Comparison of ENCODE assay signal across 13 cellular contexts in genomic region chr11:69321877-69322350, GRCh38. TPM values are rescaled to one million over a fixed set of nuclear protein-coding genes. Genes with fewer than 3 reads are reported as not detected.
DNase-seq lines count a peak whose midpoint lies in the region; ATAC-seq and TF ChIP-seq lines count a peak whose summit lies in the region.
"Had no signal": no experiment of that assay in that cellular context is flagged by ENCODE, and none has a peak within 500 bp of the region (broad histone marks: within the 10 kb centered on the region; RNA-seq: fewer than 3 reads in every experiment).

No MANE protein-coding gene starts in this region.

- CTCF ChIA-PET in MCF 10A (lab: Yijun Ruan, JAX): interaction anchor here (0.5 to 0.6 kb wide), 2 partner anchors 348 to 587 kb away, joined by 3 to 4 read pairs; no protein-coding TSS in a partner anchor

- H3K27ac Mint-ChIP-seq in MCF 10A (ENCODE audit: low read depth, unreplicated experiment): no peak overlapping the region

- H3K4me3 ChIP-seq in breast epithelium (no peak overlapping the region), tibial artery (no peak overlapping the region), stomach (no peak overlapping the region)

- peaks cover 0 to 8% of the 10 kb centered on the region in 2 donors for H3K9me3 ChIP-seq in breast epithelium
- no peaks in the 10 kb centered on the region for H3K9me3 ChIP-seq in tibial artery
- peaks cover 0 to 10% (median 5%) of the 10 kb centered on the region in 4 donors for H3K9me3 ChIP-seq in stomach

- H3K27me3 Mint-ChIP-seq in MCF 10A (ENCODE audit: insufficient read depth, unreplicated experiment): no peaks in the 10 kb centered on the region
- H3K27me3 Mint-ChIP-seq: naive B cell had no signal

- TF ChIP-seq EP300 in stomach (IDR thresholded peaks at IDR 0.05): no peak

- H3K27me3 ChIP-seq in breast epithelium (no peaks in the 10 kb centered on the region), tibial artery (no peaks in the 10 kb centered on the region), stomach (no peaks in the 10 kb centered on the region)

- WGBS in stomach, 5 donors: 39 to 89% (median 84%) methylated on average over 5 of the region's 5 CpGs

- peaks cover 7% of the 10 kb centered on the region for H3K4me1 Mint-ChIP-seq in MCF 10A (ENCODE audit: insufficient read depth, unreplicated experiment)
- H3K4me1 Mint-ChIP-seq: naive B cell had no signal

- DNase-seq in MCF 10A (ENCODE audit: unreplicated experiment) (peak; percentile 52), breast epithelium (ENCODE audit: low spot score in 2 of 2) (no peak), SW 1271 (lab: John Stamatoyannopoulos, UW) (peak; percentile 74 to 83), fibroblast of peridontal ligament (ENCODE audit: extremely low read depth) (peak; percentile 89), tibial artery (peak in 1 of 2 donors; percentile 72), left ventricle myocardium superior (no peak), stomach (no peak)
- DNase-seq: C1 segment of cervical spinal cord, cortex of kidney, naive B cell, NCI-H524 treated with DMSO at 0.1 percent for 48 hours had no signal

- no peak overlapping the region for H3K4me3 Mint-ChIP-seq in MCF 10A (ENCODE audit: unreplicated experiment)
- H3K4me3 Mint-ChIP-seq: naive B cell had no signal

- ATAC-seq in GM19324 (IDR thresholded peaks at IDR 0.05; ENCODE audit: low FRiP score, unreplicated experiment): no peak
- no peak for ATAC-seq in left ventricle myocardium superior

- no peaks in the 10 kb centered on the region for H3K4me1 ChIP-seq in breast epithelium
- peaks cover 0 to 25% (median 20%) of the 10 kb centered on the region in 4 donors for H3K4me1 ChIP-seq in tibial artery
- no peaks in the 10 kb centered on the region for H3K4me1 ChIP-seq in stomach

- H3K36me3 ChIP-seq in breast epithelium (no peaks in the 10 kb centered on the region), tibial artery (no peaks in the 10 kb centered on the region), stomach (no peaks in the 10 kb centered on the region)

- H3K27ac ChIP-seq in breast epithelium (no peak overlapping the region), tibial artery (peak overlapping the region; percentile 13 to 48), stomach (no peak overlapping the region)

- TF ChIP-seq POLR2A in breast epithelium (IDR thresholded peaks at IDR 0.05) (no peak), stomach (IDR thresholded peaks at IDR 0.05) (no peak)

- POLR2A ChIA-PET in MCF 10A (lab: Yijun Ruan, JAX): no interaction called here

- intact Hi-C loops in MCF 10A (cut with micrococcal nuclease): no loop called here
- intact Hi-C loops in breast epithelium (cut with DNase I; ENCODE audit: low total_unique reads): loop anchor here (2.0 kb wide), 1 partner anchor 39 kb away; no protein-coding TSS in a partner anchor
- intact Hi-C loops in tibial artery (cut with DNase I; ENCODE audit: low total_unique reads): no loop called here
- intact Hi-C loops in left ventricle myocardium superior (cut with micrococcal nuclease): no loop called here
- intact Hi-C loops in stomach (cut with DNase I; ENCODE audit: low total_unique reads): no loop called here

- no peak for TF ChIP-seq CTCF in MCF 10A (IDR thresholded peaks at IDR 0.05; ENCODE audit: unreplicated experiment)
- no peak for TF ChIP-seq CTCF in breast epithelium (IDR thresholded peaks at IDR 0.05)
- no peak for TF ChIP-seq CTCF in tibial artery (IDR thresholded peaks at IDR 0.05)
- no peak for TF ChIP-seq CTCF in stomach (IDR thresholded peaks at IDR 0.05)

- no TSS peak for BruUV-seq in MCF 10A (replicated peaks; lab: Mats Ljungman, UMichigan)

- H3K9me3 Mint-ChIP-seq in MCF 10A (ENCODE audit: unreplicated experiment): no peaks in the 10 kb centered on the region

- no peaks in the 10 kb centered on the region for H3K36me3 Mint-ChIP-seq in MCF 10A (ENCODE audit: insufficient read depth, unreplicated experiment)

RNA-seq across cellular contexts. Expression of gene MYEOV, which starts 28.0 kb away (rescaled TPM):
- total RNA-seq in MCF 10A (2022) (0.49 TPM in 1 of 2 replicates, not detected in the other), breast epithelium (10 to 100 TPM in 2 of 3 donors, 1 to 10 TPM in 1; 2.8 to 22.0 (median 18.7) TPM), left ventricle myocardium superior (not detected), stomach (10 to 100 TPM in 1 of 5 donors, 1 to 10 TPM in 1, under 1 TPM in 1, not detected in 2; 0.92 to 11.7 (median 1.9) TPM)
- 10 to 100 TPM in 2 of 3 donors, 1 to 10 TPM in 1; 5.3 to 41.5 (median 16.4) TPM for polyA plus RNA-seq in stomach
- total RNA-seq: T-helper 2 cell treated with Interferon-gamma antibody and Interleukin-4, amounts not matched to agents 100 ng/mL and 5 ng/mL, for 36 hours had no signal

Comparison
In these comparisons a context has a peak if more than half of its experiments do, and no peak if none do; other contexts are left out.
1. DNase-seq: peak in MCF 10A (single experiment), SW 1271 (2 of 2) and fibroblast of peridontal ligament (single experiment); none in breast epithelium (0 of 2), left ventricle myocardium superior (single experiment) and stomach (single experiment).
2. H3K27ac ChIP-seq: peak in tibial artery (2 of 2); none in breast epithelium (0 of 2) and stomach (0 of 5).